ENCODE assay signal across 13 cellular contexts in genomic region chr2:120317180-120317533, GRCh38. TPM values are rescaled to one million over a fixed set of nuclear protein-coding genes. Genes with fewer than 3 reads are reported as not detected.
DNase-seq lines count a peak whose midpoint lies in the region; ATAC-seq and TF ChIP-seq lines count a peak whose summit lies in the region.
"Had no signal": no experiment of that assay in that cellular context is flagged by ENCODE, and none has a peak within 500 bp of the region (broad histone marks: within the 10 kb centered on the region; RNA-seq: fewer than 3 reads in every experiment).

No MANE protein-coding gene starts in this region.

- H3K4me1 Mint-ChIP-seq in natural killer cell: peaks cover 11 to 17% of the 10 kb centered on the region in 2 donors
- peaks cover 0 to 9% of the 10 kb centered on the region in 2 donors for H3K4me1 Mint-ChIP-seq in natural killer cell treated with Interleukin-12 subunit alpha and Interleukin-12 subunit beta and Interleukin-15 and Interleukin-18, amount 100 ng/mL, for 72 hours (ENCODE audit: low read depth in 2 of 2)
- H3K4me1 Mint-ChIP-seq in activated T-helper 2 cell treated with anti-CD3 and anti-CD28 coated beads, Interferon-gamma antibody, Interleukin-2, Interleukin-4, amounts not matched to agents 10 μg/mL and 5 μg/mL and 100 μg/mL, durations not matched to agents 14 hours and 24 hours and 36 hours (ENCODE audit: low read depth): peaks cover 23% of the 10 kb centered on the region
- peaks cover 45% of the 10 kb centered on the region for H3K4me1 Mint-ChIP-seq in activated CD4-positive, alpha-beta T cell treated with anti-CD3 and anti-CD28 coated beads, Interleukin-2, amount 10 ng/mL, durations not matched to agents 7 days and 5 days

- H3K36me3 ChIP-seq in spleen: no peaks in the 10 kb centered on the region
- H3K36me3 ChIP-seq: BE2C, HAP-1 had no signal

- no peak for TF ChIP-seq POLR2A in spleen (IDR thresholded peaks at IDR 0.05)

- peaks cover 14 to 23% of the 10 kb centered on the region in 2 donors for H3K27me3 Mint-ChIP-seq in natural killer cell (ENCODE audit: low read depth in 2 of 2)
- peaks cover 11 to 12% of the 10 kb centered on the region in 2 donors for H3K27me3 Mint-ChIP-seq in natural killer cell treated with Interleukin-12 subunit alpha and Interleukin-12 subunit beta and Interleukin-15 and Interleukin-18, amount 100 ng/mL, for 72 hours
- H3K27me3 Mint-ChIP-seq in activated T-helper 2 cell treated with anti-CD3 and anti-CD28 coated beads, Interferon-gamma antibody, Interleukin-2, Interleukin-4, amounts not matched to agents 10 μg/mL and 5 μg/mL and 100 μg/mL, durations not matched to agents 14 hours and 24 hours and 36 hours (ENCODE audit: low read depth): peaks cover 3% of the 10 kb centered on the region
- no peaks in the 10 kb centered on the region for H3K27me3 Mint-ChIP-seq in activated CD4-positive, alpha-beta T cell treated with anti-CD3 and anti-CD28 coated beads, Interleukin-2, amount 10 ng/mL, durations not matched to agents 7 days and 5 days

- intact Hi-C loops in natural killer cell (cut with micrococcal nuclease) (loop anchor here (10.0 kb wide), 1 partner anchor 672 kb away; no protein-coding TSS in a partner anchor), spleen (cut with DNase I; ENCODE audit: low total_unique reads) (loop anchor here (10.0 kb wide), 1 partner anchor 202 kb away; no protein-coding TSS in a partner anchor)
- intact Hi-C loops in activated T-helper 2 cell treated with anti-CD3 and anti-CD28 coated beads, Interferon-gamma antibody, Interleukin-2, Interleukin-4, amounts not matched to agents 10 μg/mL and 5 μg/mL and 100 μg/mL, durations not matched to agents 14 hours and 24 hours and 36 hours (cut with micrococcal nuclease): no loop called here

- H3K4me3 ChIP-seq in spleen: no peak overlapping the region
- H3K4me3 ChIP-seq: A549, HAP-1 had no signal

- CTCF ChIA-PET in activated CD4-positive, alpha-beta T cell treated with anti-CD3 and anti-CD28 coated beads, Interleukin-2, amount 10 ng/mL, durations not matched to agents 7 days and 5 days (lab: Charles Lee): interaction anchor here (1.0 to 1.1 kb wide), 2 partner anchors 24 to 28 kb away, joined by 3 to 4 read pairs; no protein-coding TSS in a partner anchor

- no peak for ATAC-seq in natural killer cell
- ATAC-seq in natural killer cell treated with Interleukin-12 subunit alpha and Interleukin-12 subunit beta and Interleukin-15 and Interleukin-18, amount 100 ng/mL, for 72 hours: no peak
- ATAC-seq: A549 had no signal

- H3K36me3 Mint-ChIP-seq in natural killer cell: no peaks in the 10 kb centered on the region
- H3K36me3 Mint-ChIP-seq in natural killer cell treated with Interleukin-12 subunit alpha and Interleukin-12 subunit beta and Interleukin-15 and Interleukin-18, amount 100 ng/mL, for 72 hours: no peaks in the 10 kb centered on the region
- no peaks in the 10 kb centered on the region for H3K36me3 Mint-ChIP-seq in activated T-helper 2 cell treated with anti-CD3 and anti-CD28 coated beads, Interferon-gamma antibody, Interleukin-2, Interleukin-4, amounts not matched to agents 10 μg/mL and 5 μg/mL and 100 μg/mL, durations not matched to agents 14 hours and 24 hours and 36 hours (ENCODE audit: low read depth)
- H3K36me3 Mint-ChIP-seq in activated CD4-positive, alpha-beta T cell treated with anti-CD3 and anti-CD28 coated beads, Interleukin-2, amount 10 ng/mL, durations not matched to agents 7 days and 5 days (ENCODE audit: low read depth): no peaks in the 10 kb centered on the region
- H3K36me3 Mint-ChIP-seq: CD4-positive, alpha-beta memory T cell had no signal

- no peak for DNase-seq in natural killer cell
- DNase-seq in natural killer cell treated with Interleukin-12 subunit alpha and Interleukin-12 subunit beta and Interleukin-15 and Interleukin-18, amount 100 ng/mL, for 72 hours (ENCODE audit: low spot score): no peak
- no peak for DNase-seq in activated T-helper 2 cell treated with anti-CD3 and anti-CD28 coated beads, Interferon-gamma antibody, Interleukin-2, Interleukin-4, amounts not matched to agents 10 μg/mL and 5 μg/mL and 100 μg/mL, durations not matched to agents 14 hours and 24 hours and 36 hours (ENCODE audit: low spot score)
- peak; percentile 40 for DNase-seq in spleen
- DNase-seq in activated CD4-positive, CD25-positive, alpha-beta regulatory T cell treated with anti-CD3 and anti-CD28 coated beads, Interleukin-2, amount 50 U/mL, for 72 hours: no peak
- DNase-seq in activated CD4-positive, alpha-beta T cell treated with anti-CD3 and anti-CD28 coated beads, Interleukin-2, amount 10 ng/mL, durations not matched to agents 7 days and 5 days: no peak
- DNase-seq: BE2C; CD4-positive, alpha-beta memory T cell; DND-41; GDM1 had no signal

- H3K9me3 Mint-ChIP-seq in natural killer cell: no peaks in the 10 kb centered on the region
- no peaks in the 10 kb centered on the region for H3K9me3 Mint-ChIP-seq in natural killer cell treated with Interleukin-12 subunit alpha and Interleukin-12 subunit beta and Interleukin-15 and Interleukin-18, amount 100 ng/mL, for 72 hours
- no peaks in the 10 kb centered on the region for H3K9me3 Mint-ChIP-seq in activated T-helper 2 cell treated with anti-CD3 and anti-CD28 coated beads, Interferon-gamma antibody, Interleukin-2, Interleukin-4, amounts not matched to agents 10 μg/mL and 5 μg/mL and 100 μg/mL, durations not matched to agents 14 hours and 24 hours and 36 hours
- no peaks in the 10 kb centered on the region for H3K9me3 Mint-ChIP-seq in activated CD4-positive, alpha-beta T cell treated with anti-CD3 and anti-CD28 coated beads, Interleukin-2, amount 10 ng/mL, durations not matched to agents 7 days and 5 days
- H3K9me3 Mint-ChIP-seq: CD4-positive, alpha-beta memory T cell had no signal

- peak overlapping the region; percentile 22 for H3K4me3 Mint-ChIP-seq in natural killer cell
- no peak overlapping the region for H3K4me3 Mint-ChIP-seq in natural killer cell treated with Interleukin-12 subunit alpha and Interleukin-12 subunit beta and Interleukin-15 and Interleukin-18, amount 100 ng/mL, for 72 hours
- no peak overlapping the region for H3K4me3 Mint-ChIP-seq in activated T-helper 2 cell treated with anti-CD3 and anti-CD28 coated beads, Interferon-gamma antibody, Interleukin-2, Interleukin-4, amounts not matched to agents 10 μg/mL and 5 μg/mL and 100 μg/mL, durations not matched to agents 14 hours and 24 hours and 36 hours (ENCODE audit: low read depth)
- no peak overlapping the region for H3K4me3 Mint-ChIP-seq in activated CD4-positive, alpha-beta T cell treated with anti-CD3 and anti-CD28 coated beads, Interleukin-2, amount 10 ng/mL, durations not matched to agents 7 days and 5 days
- H3K4me3 Mint-ChIP-seq: CD4-positive, alpha-beta memory T cell had no signal

- H3K27ac Mint-ChIP-seq in natural killer cell: no peak overlapping the region
- H3K27ac Mint-ChIP-seq in natural killer cell treated with Interleukin-12 subunit alpha and Interleukin-12 subunit beta and Interleukin-15 and Interleukin-18, amount 100 ng/mL, for 72 hours: no peak overlapping the region
- H3K27ac Mint-ChIP-seq in activated T-helper 2 cell treated with anti-CD3 and anti-CD28 coated beads, Interferon-gamma antibody, Interleukin-2, Interleukin-4, amounts not matched to agents 10 μg/mL and 5 μg/mL and 100 μg/mL, durations not matched to agents 14 hours and 24 hours and 36 hours: peak overlapping the region; percentile 28
- no peak overlapping the region for H3K27ac Mint-ChIP-seq in activated CD4-positive, alpha-beta T cell treated with anti-CD3 and anti-CD28 coated beads, Interleukin-2, amount 10 ng/mL, durations not matched to agents 7 days and 5 days
- H3K27ac Mint-ChIP-seq: CD4-positive, alpha-beta memory T cell had no signal

- peaks cover 0 to 18% (median 0%) of the 10 kb centered on the region in 7 donors for H3K27me3 ChIP-seq in spleen (replicated peaks in 1 of 7)
- H3K27me3 ChIP-seq: BE2C had no signal

- POLR2A ChIA-PET in activated CD4-positive, alpha-beta T cell treated with anti-CD3 and anti-CD28 coated beads, Interleukin-2, amount 10 ng/mL, durations not matched to agents 7 days and 5 days (lab: Charles Lee): interaction anchor here (1.0 kb wide), 1 partner anchor 92 kb away, joined by 3 read pairs; no protein-coding TSS in a partner anchor

- H3K9me3 ChIP-seq in spleen: no peaks in the 10 kb centered on the region
- H3K9me3 ChIP-seq: A549, BE2C, HAP-1 had no signal

- H3K27ac ChIP-seq in spleen: no peak overlapping the region
- H3K27ac ChIP-seq: A549, C4-2B had no signal

- TF ChIP-seq CTCF in natural killer cell (IDR thresholded peaks at IDR 0.05): no peak
- no peak for TF ChIP-seq CTCF in spleen (IDR thresholded peaks at IDR 0.05 in 8 of 11, conservative IDR thresholded peaks at IDR 0.05 in 3 of 11)

- H3K4me1 ChIP-seq in spleen: peaks cover 5 to 55% (median 29%) of the 10 kb centered on the region in 6 donors
- H3K4me1 ChIP-seq: BE2C had no signal

RNA-seq across cellular contexts. Expression of gene INHBB, which starts 28.8 kb away (rescaled TPM):
- total RNA-seq in natural killer cell (under 1 TPM in 2 of 3 donors, not detected in 1; 0.07 to 0.10 TPM), spleen (1 to 10 TPM in 2 of 7 donors, under 1 TPM in 5; 0.29 to 1.4 (median 0.68) TPM)
- total RNA-seq in natural killer cell treated with Interleukin-12 subunit alpha and Interleukin-12 subunit beta and Interleukin-15 and Interleukin-18, amount 100 ng/mL, for 72 hours: not detected
- total RNA-seq in activated T-helper 2 cell treated with anti-CD3 and anti-CD28 coated beads, Interferon-gamma antibody, Interleukin-2, Interleukin-4, amounts not matched to agents 10 μg/mL and 5 μg/mL and 100 μg/mL, durations not matched to agents 14 hours and 24 hours and 36 hours: not detected in 2 replicates
- polyA plus RNA-seq in spleen: 1 to 10 TPM in 1 of 3 donors, under 1 TPM in 2; 0.26 to 1.5 (median 0.58) TPM
- total RNA-seq in activated CD4-positive, alpha-beta T cell treated with anti-CD3 and anti-CD28 coated beads, Interleukin-2, amount 10 ng/mL, durations not matched to agents 7 days and 5 days: not detected
- total RNA-seq: CD4-positive, alpha-beta memory T cell had no signal
- polyA plus RNA-seq: CD4-positive, alpha-beta memory T cell had no signal
